ENCODE assay signal across 8 cellular contexts in genomic region chr11:3641701-3642070, GRCh38. TPM values are rescaled to one million over a fixed set of nuclear protein-coding genes. Genes with fewer than 3 reads are reported as not detected.
DNase-seq lines count a peak whose midpoint lies in the region; FAIRE-seq and TF ChIP-seq lines count a peak whose summit lies in the region.

TSS of gene ART5 (minus strand) at chr11:3641992. CDS start at chr11:3641862, 130 bp downstream.

- no peak within 1 kb of the TSS for H2AK5ac ChIP-seq in mesenchymal stem cell (ENCODE audit: low read length, severe bottlenecking)

- H3K4ac ChIP-seq in mesenchymal stem cell (ENCODE audit: low read depth in 1 of 2, low read length in 2 of 2), result no peak within 1 kb of the TSS

- no peaks in the 10 kb centered on the region for H3K79me1 ChIP-seq in mesenchymal stem cell (replicated peaks; ENCODE audit: low read length, poor library complexity, severe bottlenecking)

- H3K27ac ChIP-seq in breast epithelium (peak within 1 kb of the TSS; percentile 72 to 86), mesenchymal stem cell (ENCODE audit: low read length, poor library complexity, severe bottlenecking) (no peak within 1 kb of the TSS), tibial artery (peak within 1 kb of the TSS; percentile 10 to 39)

- H2BK5ac ChIP-seq in mesenchymal stem cell (ENCODE audit: low read depth, low read length, poor library complexity, severe bottlenecking), result no peak within 1 kb of the TSS

- peak within 1 kb of the TSS; percentile 58 for H2AFZ ChIP-seq in mesenchymal stem cell (ENCODE audit: low read depth, low read length)

- peak within 1 kb of the TSS; percentile 85 for H3K9ac ChIP-seq in mesenchymal stem cell (ENCODE audit: low read length)

- DNase-seq in activated CD8-positive, alpha-beta memory T cell treated with anti-CD3 and anti-CD28 coated beads for 24 hours, result peak; percentile 59
- no peak for DNase-seq in activated CD8-positive, alpha-beta memory T cell treated with anti-CD3 and anti-CD28 coated beads, Interleukin-2, amount 50 U/mL, for 4 hours
- no peak for DNase-seq in breast epithelium (ENCODE audit: low spot score in 2 of 2)
- no peak for DNase-seq in mesenchymal stem cell
- no peak for DNase-seq in tibial artery
- DNase-seq in NCI-H510A treated with DMSO at 0.1 percent for 48 hours (lab: John Stamatoyannopoulos, UW), result no peak
- no peak for DNase-seq in T1000 (lab: John Stamatoyannopoulos, UW)
- DNase-seq in urothelium cell line (ENCODE audit: low spot score), result no peak

- no peak for TF ChIP-seq POLR2A in breast epithelium (IDR thresholded peaks at IDR 0.05)

- no peak within 1 kb of the TSS for H3K23ac ChIP-seq in mesenchymal stem cell (ENCODE audit: low read length in 2 of 2)

- 7% methylated on average over 19 of the region's 21 CpGs for WGBS in mesenchymal stem cell

- no peak within 1 kb of the TSS for H4K8ac ChIP-seq in mesenchymal stem cell (ENCODE audit: low read length)

- H3K4me2 ChIP-seq in mesenchymal stem cell (ENCODE audit: low read length, poor library complexity, severe bottlenecking), result peak within 1 kb of the TSS; percentile 92

- peak within 1 kb of the TSS; percentile 25 for H4K91ac ChIP-seq in mesenchymal stem cell (ENCODE audit: low read length)

- no peak within 1 kb of the TSS for H2BK120ac ChIP-seq in mesenchymal stem cell (ENCODE audit: low read depth, low read length)

- H3K4me3 ChIP-seq in breast epithelium, result peak within 1 kb of the TSS; percentile 55 to 80 (median 63)
- peak within 1 kb of the TSS; percentile 57 to 82 for H3K4me3 ChIP-seq in mesenchymal stem cell (ENCODE audit: insufficient read depth in 1 of 2, low read depth in 1 of 2, low read length in 2 of 2)
- peak within 1 kb of the TSS; percentile 46 to 62 for H3K4me3 ChIP-seq in tibial artery

- FAIRE-seq in urothelium cell line (lab: Jason Lieb, UNC), result no peak

- H3K27me3 ChIP-seq in breast epithelium (no peaks in the 10 kb centered on the region), mesenchymal stem cell (ENCODE audit: control insufficient read depth in 1 of 2, insufficient read depth in 1 of 2, low read length in 2 of 2) (peaks cover 3 to 18% of the 10 kb centered on the region in 2 experiments), tibial artery (peaks cover 0 to 12% of the 10 kb centered on the region in 2 donors)

- peak within 1 kb of the TSS; percentile 5 to 28 for H3K18ac ChIP-seq in mesenchymal stem cell (ENCODE audit: low read depth in 1 of 2, low read length in 2 of 2)

- H2BK15ac ChIP-seq in mesenchymal stem cell (ENCODE audit: low read depth, poor library complexity, severe bottlenecking), result peak within 1 kb of the TSS; percentile 2

- no peaks in the 10 kb centered on the region for H3K36me3 ChIP-seq in breast epithelium
- no peaks in the 10 kb centered on the region for H3K36me3 ChIP-seq in mesenchymal stem cell (ENCODE audit: control insufficient read depth in 1 of 2, insufficient read depth in 2 of 2, low read depth in 1 of 2, low read length in 2 of 2)
- H3K36me3 ChIP-seq in tibial artery, result no peaks in the 10 kb centered on the region

- no peak for TF ChIP-seq CTCF in breast epithelium (IDR thresholded peaks at IDR 0.05)
- TF ChIP-seq CTCF in tibial artery (IDR thresholded peaks at IDR 0.05), result no peak

- no peak within 1 kb of the TSS for H3K14ac ChIP-seq in mesenchymal stem cell (ENCODE audit: low read length in 2 of 2)

- H2BK12ac ChIP-seq in mesenchymal stem cell (ENCODE audit: low read length in 2 of 2), result no peak within 1 kb of the TSS

- intact Hi-C loops in breast epithelium (cut with DNase I; ENCODE audit: low total_unique reads), result no loop called here
- intact Hi-C loops in tibial artery (cut with DNase I; ENCODE audit: low total_unique reads), result no loop called here

- no peaks in the 10 kb centered on the region for H3K9me3 ChIP-seq in breast epithelium
- no peaks in the 10 kb centered on the region for H3K9me3 ChIP-seq in mesenchymal stem cell (ENCODE audit: control insufficient read depth, low read length)
- H3K9me3 ChIP-seq in tibial artery, result no peaks in the 10 kb centered on the region

- no peaks in the 10 kb centered on the region for H3K4me1 ChIP-seq in breast epithelium
- H3K4me1 ChIP-seq in mesenchymal stem cell (ENCODE audit: control insufficient read depth, insufficient read depth, low read depth, low read length), result peaks cover 12% of the 10 kb centered on the region
- H3K4me1 ChIP-seq in tibial artery, result peaks cover 0 to 19% (median 17%) of the 10 kb centered on the region in 4 donors

RNA-seq across cellular contexts. Expression of gene ART5, which starts in this region (rescaled TPM):
- total RNA-seq in breast epithelium, result 1 to 10 TPM in 2 of 3 donors, not detected in 1; 1.3 to 3.3 TPM
- polyA plus RNA-seq in mesenchymal stem cell (2013, experiment 1 of 2), result 0.07 TPM
- polyA plus RNA-seq in mesenchymal stem cell (2013, experiment 2 of 2), result 0.12 TPM
